22 cellular contexts compared by ENCODE assay signal in the genomic region with DNA sequence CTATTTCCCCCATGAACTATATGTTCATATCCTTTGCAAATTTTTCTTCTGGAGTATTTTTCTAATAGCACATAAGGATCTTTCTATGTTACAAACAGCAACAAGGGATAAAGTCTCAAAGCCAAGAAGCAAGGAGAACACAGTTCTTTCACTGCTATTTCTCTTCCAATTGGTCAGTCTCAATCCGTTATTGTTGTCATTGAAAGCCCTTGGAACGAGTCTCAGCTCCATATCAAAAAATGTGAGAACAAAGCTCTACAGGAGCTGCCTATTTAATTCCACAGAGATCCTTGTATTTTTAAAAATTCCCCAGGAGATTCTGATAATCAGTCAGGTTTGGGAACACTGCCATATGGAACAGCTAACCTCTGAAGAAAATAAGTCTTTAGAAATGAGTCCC.
"Had no signal": no experiment of that assay in that cellular context is flagged by ENCODE, and none has a peak within 500 bp of the region (broad histone marks: within the 10 kb centered on the region; RNA-seq: fewer than 3 reads in every experiment).

No MANE protein-coding gene starts in this region.

- H3K27ac ChIP-seq: breast epithelium had no signal

- H3K4me3 Mint-ChIP-seq: activated CD4-positive, alpha-beta memory T cell treated with anti-CD3 and anti-CD28 coated beads, Interleukin-2, amount 10 ng/mL, durations not matched to agents 7 days and 5 days; activated naive CD4-positive, alpha-beta T cell treated with anti-CD3 and anti-CD28 coated beads, Interleukin-2, amount 10 ng/mL, durations not matched to agents 7 days and 5 days; activated naive CD8-positive, alpha-beta T cell treated with anti-CD3 and anti-CD28 coated beads for 36 hours; activated T-helper 17 cell treated with anti-CD3 and anti-CD28 coated beads, Interleukin-2, amount 50 U/mL, for 72 hours; T-helper 17 cell had no signal

- H3K4me1 Mint-ChIP-seq: activated CD4-positive, alpha-beta memory T cell treated with anti-CD3 and anti-CD28 coated beads, Interleukin-2, amount 10 ng/mL, durations not matched to agents 7 days and 5 days; activated naive CD4-positive, alpha-beta T cell treated with anti-CD3 and anti-CD28 coated beads, Interleukin-2, amount 10 ng/mL, durations not matched to agents 7 days and 5 days; activated naive CD8-positive, alpha-beta T cell treated with anti-CD3 and anti-CD28 coated beads for 36 hours; activated T-helper 17 cell treated with anti-CD3 and anti-CD28 coated beads, Interleukin-2, amount 50 U/mL, for 72 hours had no signal

- H3K27ac Mint-ChIP-seq: activated CD4-positive, alpha-beta memory T cell treated with anti-CD3 and anti-CD28 coated beads, Interleukin-2, amount 10 ng/mL, durations not matched to agents 7 days and 5 days; activated naive CD4-positive, alpha-beta T cell treated with anti-CD3 and anti-CD28 coated beads, Interleukin-2, amount 10 ng/mL, durations not matched to agents 7 days and 5 days; activated naive CD8-positive, alpha-beta T cell treated with anti-CD3 and anti-CD28 coated beads for 36 hours; activated T-helper 17 cell treated with anti-CD3 and anti-CD28 coated beads, Interleukin-2, amount 50 U/mL, for 72 hours; T-helper 17 cell had no signal

- H3K4me3 ChIP-seq: breast epithelium, MG63 had no signal

- H3K4me1 ChIP-seq: breast epithelium had no signal

- DNase-seq: activated CD4-positive, alpha-beta memory T cell treated with anti-CD3 and anti-CD28 coated beads, Interleukin-2, amount 10 ng/mL, durations not matched to agents 7 days and 5 days; activated CD4-positive, alpha-beta T cell treated with anti-CD3 and anti-CD28 coated beads, Interleukin-2, amount 50 U/mL, for 1 hour; activated CD4-positive, CD25-positive, alpha-beta regulatory T cell; activated gamma-delta T cell; activated naive CD4-positive, alpha-beta T cell treated with anti-CD3 and anti-CD28 coated beads, Interleukin-2, amount 10 ng/mL, durations not matched to agents 7 days and 5 days; activated naive CD8-positive, alpha-beta T cell treated with anti-CD3 and anti-CD28 coated beads for 36 hours; activated T-cell treated with anti-CD3 and anti-CD28 coated beads for 4 hours; activated T-cell treated with anti-CD3 and anti-CD28 coated beads, Interleukin-2, amount 50 U/mL, for 48 hours; MG63; MV-4-11; NCI-H1092 treated with DMSO at 0.1 percent for 48 hours; NCI-H1417 treated with DMSO at 0.1 percent for 48 hours; NCI-H1694; NCI-H2029; NCI-H2107; NCI-H226; NCI-H526; SHP77 treated with DMSO at 0.1 percent for 48 hours; T-helper 17 cell; T-helper 9 cell had no signal

- H3K27me3 Mint-ChIP-seq: activated CD4-positive, alpha-beta memory T cell treated with anti-CD3 and anti-CD28 coated beads, Interleukin-2, amount 10 ng/mL, durations not matched to agents 7 days and 5 days; activated naive CD4-positive, alpha-beta T cell treated with anti-CD3 and anti-CD28 coated beads, Interleukin-2, amount 10 ng/mL, durations not matched to agents 7 days and 5 days; activated naive CD8-positive, alpha-beta T cell treated with anti-CD3 and anti-CD28 coated beads for 36 hours; activated T-helper 17 cell treated with anti-CD3 and anti-CD28 coated beads, Interleukin-2, amount 50 U/mL, for 72 hours; T-helper 17 cell had no signal

- H3K9me3 ChIP-seq: breast epithelium, MG63 had no signal

- H3K36me3 ChIP-seq: breast epithelium, MG63 had no signal

- H3K27me3 ChIP-seq: breast epithelium, MG63 had no signal

- H3K9me3 Mint-ChIP-seq: activated CD4-positive, alpha-beta memory T cell treated with anti-CD3 and anti-CD28 coated beads, Interleukin-2, amount 10 ng/mL, durations not matched to agents 7 days and 5 days; activated naive CD4-positive, alpha-beta T cell treated with anti-CD3 and anti-CD28 coated beads, Interleukin-2, amount 10 ng/mL, durations not matched to agents 7 days and 5 days; activated naive CD8-positive, alpha-beta T cell treated with anti-CD3 and anti-CD28 coated beads for 36 hours; activated T-helper 17 cell treated with anti-CD3 and anti-CD28 coated beads, Interleukin-2, amount 50 U/mL, for 72 hours had no signal
